In genomic region chr18:46243095-46243494, GRCh38 we compare ENCODE assay signal across 22 cellular contexts.
"Had no signal": no experiment of that assay in that cellular context is flagged by ENCODE, and none has a peak within 500 bp of the region (broad histone marks: within the 10 kb centered on the region; RNA-seq: fewer than 3 reads in every experiment).

No MANE protein-coding gene starts in this region.

- H3K36me3 ChIP-seq: colonic mucosa, stomach, transverse colon had no signal

- DNase-seq: colonic mucosa; dermis blood vessel endothelial cell; effector CD4-positive, alpha-beta T cell; endodermal cell; erythroblast; foreskin keratinocyte; head of caudate nucleus; mammary epithelial cell; mucosa of descending colon; naive thymus-derived CD8-positive, alpha-beta T cell; psoas muscle; stimulated activated naive CD4-positive, alpha-beta T cell; stomach; substantia nigra; transverse colon had no signal

- H3K27ac ChIP-seq: colonic mucosa, foreskin keratinocyte, hepatocyte, psoas muscle, skin epidermis, stomach, thoracic aorta, transverse colon had no signal

- H3K27me3 ChIP-seq: colonic mucosa, foreskin keratinocyte, hepatocyte, neutrophil, stomach, transverse colon had no signal

- H3K4me2 ChIP-seq: hepatocyte had no signal

- H3K27ac Mint-ChIP-seq: endodermal cell had no signal

- FAIRE-seq: endothelial cell of umbilical vein had no signal

- H3K9me3 ChIP-seq: colonic mucosa, mucosa of descending colon, neutrophil, psoas muscle, stomach, thoracic aorta, transverse colon had no signal

- H3K9me3 Mint-ChIP-seq: endodermal cell; naive thymus-derived CD8-positive, alpha-beta T cell had no signal

- H3K4me1 ChIP-seq: colonic mucosa, transverse colon had no signal

- H3K27me3 Mint-ChIP-seq: naive thymus-derived CD8-positive, alpha-beta T cell had no signal

- ATAC-seq: foreskin keratinocyte; left lobe of liver; mucosa of descending colon; naive thymus-derived CD8-positive, alpha-beta T cell; psoas muscle; sciatic nerve had no signal

- H3K4me3 ChIP-seq: colonic mucosa, hepatocyte, mucosa of descending colon, psoas muscle, skin epidermis, stomach, thoracic aorta, transverse colon had no signal

- H2AFZ ChIP-seq: hepatocyte had no signal

- H3K4me3 Mint-ChIP-seq: endodermal cell; naive thymus-derived CD8-positive, alpha-beta T cell had no signal
